Comparison of ENCODE assay signal across 19 cellular contexts in the genomic region with DNA sequence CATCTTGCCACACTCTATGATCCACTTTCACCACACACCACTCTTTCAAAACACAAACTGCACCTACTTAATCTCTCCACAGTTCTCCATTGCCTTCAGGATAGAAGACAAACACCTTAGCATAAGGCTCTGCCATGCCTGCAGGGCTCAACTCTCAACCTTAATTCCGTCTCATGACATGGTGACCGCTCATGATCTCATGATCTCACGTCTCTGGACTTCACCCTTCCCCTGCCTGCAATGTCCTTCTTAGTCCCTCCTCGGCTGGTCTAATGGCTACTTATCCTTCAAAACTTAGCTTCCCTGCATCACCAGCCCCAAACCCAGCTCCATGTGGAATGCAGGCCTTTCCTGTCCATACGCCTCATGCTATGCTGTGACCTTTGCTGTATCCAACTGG.
A peak's percentile ranks its signal among the peaks of the same experiment; 100 is the strongest.
DNase-seq lines count a peak whose midpoint lies in the region; ATAC-seq, FAIRE-seq and TF ChIP-seq lines count a peak whose summit lies in the region.
"Had no signal": no experiment of that assay in that cellular context is flagged by ENCODE, and none has a peak within 500 bp of the region (broad histone marks: within the 10 kb centered on the region; RNA-seq: fewer than 3 reads in every experiment).

No MANE protein-coding gene starts in this region.

- TF ChIP-seq RAD21 in K562 (CRISPR knock-in tag; conservative IDR thresholded peaks at IDR 0.05 in 1 of 2, IDR thresholded peaks at IDR 0.05 in 1 of 2), result no peak

- no peak overlapping the region for H2BK12ac ChIP-seq in trophoblast cell (ENCODE audit: low read length)

- H3K9ac ChIP-seq in K562 (ENCODE audit: insufficient read depth in 1 of 2, low read depth in 2 of 2, low read length in 2 of 2), result no peak overlapping the region
- no peak overlapping the region for H3K9ac ChIP-seq in trophoblast cell (ENCODE audit: low read length)

- no peak overlapping the region for H3K4me3 ChIP-seq in K562
- no peak overlapping the region for H3K4me3 ChIP-seq in right atrium auricular region
- no peak overlapping the region for H3K4me3 ChIP-seq in trophoblast cell (ENCODE audit: low read depth, low read length)
- no peak overlapping the region for H3K4me3 ChIP-seq in tibial artery
- H3K4me3 ChIP-seq: skin epidermis had no signal

- H2AFZ ChIP-seq in K562 (ENCODE audit: low read depth, low read length) (no peak overlapping the region), trophoblast cell (ENCODE audit: insufficient read depth, low read length, poor library complexity) (no peak overlapping the region)

- TF ChIP-seq EP300 in K562 (IDR thresholded peaks at IDR 0.05; ENCODE audit: low read length), result no peak

- no peak for DNase-seq in K562 (ENCODE audit: extremely low read depth in 1 of 4, low spot score in 3 of 4)
- DNase-seq in right atrium auricular region (ENCODE audit: low spot score), result no peak
- DNase-seq in trophoblast cell, result peak; percentile 69 to 78
- DNase-seq in tibial artery, result no peak
- DNase-seq in activated naive CD4-positive, alpha-beta T cell (lab: John Stamatoyannopoulos, UW), result no peak
- DNase-seq in activated CD4-positive, CD25-positive, alpha-beta regulatory T cell (lab: John Stamatoyannopoulos, UW), result no peak
- DNase-seq in T-helper 17 cell, result no peak
- DNase-seq: activated CD4-positive, alpha-beta T cell treated with anti-CD3 and anti-CD28 coated beads, Interleukin-2, amount 50 U/mL, for 48 hours; activated CD8-positive, alpha-beta memory T cell treated with anti-CD3 and anti-CD28 coated beads, Interleukin-2, amount 50 U/mL, for 4 hours; CD4-positive, CD25-positive, alpha-beta regulatory T cell; DMS 273 treated with DMSO at 0.1 percent for 48 hours; HCEC 1CT; NCI-H345; NCI-H748 treated with DMSO at 0.1 percent for 48 hours; T1000 had no signal

- H4K12ac ChIP-seq in trophoblast cell (ENCODE audit: low read depth, low read length), result no peak overlapping the region

- H3K27ac ChIP-seq in K562 (ENCODE audit: extremely low read depth, low read depth, low read length), result no peak overlapping the region
- peak overlapping the region; percentile 61 to 85 for H3K27ac ChIP-seq in right atrium auricular region
- no peak overlapping the region for H3K27ac ChIP-seq in trophoblast cell (ENCODE audit: low read depth, low read length)
- peak overlapping the region; percentile 63 to 65 for H3K27ac ChIP-seq in tibial artery

- in situ Hi-C loops in K562 (cut with MboI), result no loop called here

- no peak overlapping the region for H3K18ac ChIP-seq in trophoblast cell (ENCODE audit: low read length)

- no peaks in the 10 kb centered on the region; the same call in 1 of the 2 replicates for H3K9me3 ChIP-seq in K562 (replicated peaks; ENCODE audit: control insufficient read depth, insufficient read depth, low read depth, low read length)
- no peaks in the 10 kb centered on the region for H3K9me3 ChIP-seq in right atrium auricular region
- no peaks in the 10 kb centered on the region for H3K9me3 ChIP-seq in trophoblast cell (ENCODE audit: insufficient read depth, low read depth, low read length)
- no peaks in the 10 kb centered on the region for H3K9me3 ChIP-seq in tibial artery
- H3K9me3 ChIP-seq in T-helper 17 cell (ENCODE audit: control insufficient read depth, low read length, poor library complexity, severe bottlenecking), result no peaks in the 10 kb centered on the region

- peaks cover 3% of the 10 kb centered on the region; the same call in 1 of the 3 replicates for H3K79me2 ChIP-seq in K562 (ENCODE audit: control insufficient read depth, insufficient read depth, low read length)
- no peaks in the 10 kb centered on the region for H3K79me2 ChIP-seq in trophoblast cell (ENCODE audit: control insufficient read depth, insufficient read depth, low read length, poor library complexity)

- peaks cover 34% of the 10 kb centered on the region for H3K4me1 Mint-ChIP-seq in T-helper 17 cell
- H3K4me1 Mint-ChIP-seq: activated T-helper 17 cell treated with anti-CD3 and anti-CD28 coated beads, Interleukin-2, amount 50 U/mL, for 72 hours had no signal

- BruUV-seq in K562 (replicated peaks; lab: Mats Ljungman, UMichigan), result no TSS peak

- no peak overlapping the region for H2BK120ac ChIP-seq in trophoblast cell (ENCODE audit: insufficient read depth, low read length, poor library complexity)

- no peak overlapping the region for H3K27ac Mint-ChIP-seq in T-helper 17 cell
- H3K27ac Mint-ChIP-seq: activated T-helper 17 cell treated with anti-CD3 and anti-CD28 coated beads, Interleukin-2, amount 50 U/mL, for 72 hours; WTC11 had no signal

- ATAC-seq in K562 (no peak), T-helper 17 cell (no peak)
- ATAC-seq: WTC11 had no signal

- no peak overlapping the region for H4K91ac ChIP-seq in trophoblast cell (ENCODE audit: low read depth, low read length)

- H3K4me2 ChIP-seq in K562 (ENCODE audit: insufficient read depth, low read length) (no peak overlapping the region), trophoblast cell (ENCODE audit: low read length) (no peak overlapping the region)

- no peaks in the 10 kb centered on the region for H3K9me1 ChIP-seq in K562 (ENCODE audit: control insufficient read depth, insufficient read depth, low read length)

- POLR2A ChIA-PET in K562 (lab: Yijun Ruan, JAX), result no interaction called here

- no peak for FAIRE-seq in K562 (lab: Jason Lieb, UNC)
- FAIRE-seq: GM19239 had no signal

- no peak overlapping the region for H2BK5ac ChIP-seq in trophoblast cell (ENCODE audit: low read depth, low read length, poor library complexity)

- H3K27me3 Mint-ChIP-seq in T-helper 17 cell, result no peaks in the 10 kb centered on the region
- H3K27me3 Mint-ChIP-seq: activated T-helper 17 cell treated with anti-CD3 and anti-CD28 coated beads, Interleukin-2, amount 50 U/mL, for 72 hours; CD4-positive, CD25-positive, alpha-beta regulatory T cell had no signal

- no peaks in the 10 kb centered on the region for H3K79me1 ChIP-seq in trophoblast cell (ENCODE audit: low read length)

- no peak overlapping the region for H4K8ac ChIP-seq in trophoblast cell (ENCODE audit: low read depth, low read length)

- intact Hi-C loops in K562 (cut with micrococcal nuclease) (no loop called here), tibial artery (cut with DNase I; ENCODE audit: low total_unique reads) (no loop called here)

- no peak overlapping the region for H3K4me3 Mint-ChIP-seq in T-helper 17 cell
- H3K4me3 Mint-ChIP-seq: activated T-helper 17 cell treated with anti-CD3 and anti-CD28 coated beads, Interleukin-2, amount 50 U/mL, for 72 hours; CD4-positive, CD25-positive, alpha-beta regulatory T cell; WTC11 had no signal

- no peaks in the 10 kb centered on the region for H4K20me1 ChIP-seq in K562 (replicated peaks; ENCODE audit: control insufficient read depth, insufficient read depth, low read length)

- H3K23ac ChIP-seq in trophoblast cell (ENCODE audit: low read length), result no peak overlapping the region

- 88% methylated on average over 5 of the region's 5 CpGs for WGBS in K562 (ENCODE audit: insufficient coverage, low coverage, missing lambda C conversion rate)
- no CpG with 5 or more reads among the region's 5 CpGs for WGBS in trophoblast cell (ENCODE audit: extremely low coverage, insufficient coverage, insufficient read length)

- H3K36me3 Mint-ChIP-seq in T-helper 17 cell (ENCODE audit: low read depth), result peaks cover 4% of the 10 kb centered on the region
- H3K36me3 Mint-ChIP-seq: WTC11 had no signal

- H3K4ac ChIP-seq in trophoblast cell (ENCODE audit: low read depth, low read length), result no peak overlapping the region

- H3K14ac ChIP-seq in trophoblast cell (ENCODE audit: low read length), result no peak overlapping the region

- peaks cover 17 to 60% of the 10 kb centered on the region in 2 experiments for H3K4me1 ChIP-seq in K562 (replicated peaks in 1 of 2; ENCODE audit: control insufficient read depth in 2 of 2, insufficient read depth in 2 of 2, low read length in 2 of 2)
- H3K4me1 ChIP-seq in right atrium auricular region, result peaks cover 0 to 67% of the 10 kb centered on the region in 2 donors
- H3K4me1 ChIP-seq in trophoblast cell (ENCODE audit: control insufficient read depth in 1 of 2, insufficient read depth in 2 of 2, low read length in 2 of 2), result peaks cover 4 to 8% of the 10 kb centered on the region in 2 experiments
- peaks cover 0 to 64% (median 28%) of the 10 kb centered on the region in 4 donors for H3K4me1 ChIP-seq in tibial artery

- no peak for TF ChIP-seq POLR2A in K562 (conservative IDR thresholded peaks at IDR 0.05)

- H3K27me3 ChIP-seq in K562 (ENCODE audit: control insufficient read depth in 2 of 2, insufficient read depth in 2 of 2, low read length in 2 of 2), result no peaks in the 10 kb centered on the region
- no peaks in the 10 kb centered on the region for H3K27me3 ChIP-seq in right atrium auricular region
- no peaks in the 10 kb centered on the region for H3K27me3 ChIP-seq in trophoblast cell (ENCODE audit: insufficient read depth, low read length)
- H3K27me3 ChIP-seq in tibial artery, result no peaks in the 10 kb centered on the region

- H3K36me3 ChIP-seq in K562 (ENCODE audit: control insufficient read depth, insufficient read depth, low read length) (peaks cover 14% of the 10 kb centered on the region; the same call in 1 of the 3 replicates), right atrium auricular region (no peaks in the 10 kb centered on the region), trophoblast cell (ENCODE audit: control insufficient read depth in 1 of 2, insufficient read depth in 2 of 2, low read length in 2 of 2) (peaks cover under 1 to 2% of the 10 kb centered on the region in 2 experiments), tibial artery (no peaks in the 10 kb centered on the region)

- CTCF ChIA-PET in K562 (lab: Yijun Ruan, JAX; ENCODE audit: low intra/inter-chr PET ratio), result no interaction called here

- H2AK5ac ChIP-seq in trophoblast cell (ENCODE audit: low read length), result no peak overlapping the region

- no peak for TF ChIP-seq CTCF in K562 (IDR thresholded peaks at IDR 0.05 in 2 of 3, conservative IDR thresholded peaks at IDR 0.05 in 1 of 3; ENCODE audit: insufficient read depth in 2 of 3, low read depth in 1 of 3, low read length in 3 of 3)
- no peak for TF ChIP-seq CTCF in right atrium auricular region (IDR thresholded peaks at IDR 0.05)
- TF ChIP-seq CTCF in tibial artery (IDR thresholded peaks at IDR 0.05), result no peak

TF ChIP-seq in K562, 482 proteins besides CTCF, POLR2A, EP300 and RAD21:
- TF ChIP-seq ZNF311 (CRISPR knock-in tag; IDR thresholded peaks at IDR 0.05) (no peak), MTF1 (CRISPR knock-in tag; IDR thresholded peaks at IDR 0.05; ENCODE audit: borderline replicate concordance) (no peak), ELF4 (CRISPR knock-in tag; IDR thresholded peaks at IDR 0.05) (0 out of 2 replicates have a peak, but pooled peaks have one; percentile 32), CXXC5 (CRISPR knock-in tag; IDR thresholded peaks at IDR 0.05) (no peak)
TF ChIP-seq in K562: peak in this region for 1.

Comparison
In these comparisons a context has a peak if more than half of its experiments do, and no peak if none do; other contexts are left out.
1. DNase-seq: peak in trophoblast cell (2 of 2); none in K562 (0 of 4), right atrium auricular region (single experiment), tibial artery (0 of 2), activated naive CD4-positive, alpha-beta T cell (0 of 4), activated CD4-positive, CD25-positive, alpha-beta regulatory T cell (0 of 4) and T-helper 17 cell (0 of 3).
2. H3K27ac ChIP-seq: peak in right atrium auricular region (2 of 2) and tibial artery (2 of 2); none in K562 (single experiment) and trophoblast cell (single experiment).